ENCODE assay signal across 8 cellular contexts in genomic region chr2:191155608-191156071, GRCh38. TPM values are rescaled to one million over a fixed set of nuclear protein-coding genes. Genes with fewer than 3 reads are reported as not detected.
DNase-seq lines count a peak whose midpoint lies in the region; ATAC-seq, FAIRE-seq and TF ChIP-seq lines count a peak whose summit lies in the region.

No MANE protein-coding gene starts in this region.

- no peak overlapping the region for H3K4me3 Mint-ChIP-seq in naive thymus-derived CD8-positive, alpha-beta T cell
- no peak overlapping the region for H3K4me3 Mint-ChIP-seq in activated CD4-positive, alpha-beta memory T cell treated with anti-CD3 and anti-CD28 coated beads, Interleukin-2, amount 10 ng/mL, durations not matched to agents 7 days and 5 days

- ATAC-seq in HG03280 (IDR thresholded peaks at IDR 0.05; ENCODE audit: unreplicated experiment), result peak; percentile 47
- peak in 1 of 2 donors; percentile 13 for ATAC-seq in naive thymus-derived CD8-positive, alpha-beta T cell

- H3K9me3 Mint-ChIP-seq in naive thymus-derived CD8-positive, alpha-beta T cell, result no peaks in the 10 kb centered on the region
- no peaks in the 10 kb centered on the region for H3K9me3 Mint-ChIP-seq in activated CD4-positive, alpha-beta memory T cell treated with anti-CD3 and anti-CD28 coated beads, Interleukin-2, amount 10 ng/mL, durations not matched to agents 7 days and 5 days

- H3K36me3 Mint-ChIP-seq in naive thymus-derived CD8-positive, alpha-beta T cell, result no peaks in the 10 kb centered on the region
- H3K36me3 Mint-ChIP-seq in activated CD4-positive, alpha-beta memory T cell treated with anti-CD3 and anti-CD28 coated beads, Interleukin-2, amount 10 ng/mL, durations not matched to agents 7 days and 5 days (ENCODE audit: low read depth), result no peaks in the 10 kb centered on the region

- H3K4me3 ChIP-seq in OCI-LY3 (ENCODE audit: low read length) (no peak overlapping the region), choroid plexus epithelial cell (ENCODE audit: low read depth, low read length) (no peak overlapping the region)

- no peaks in the 10 kb centered on the region for H4K20me1 ChIP-seq in OCI-LY3 (ENCODE audit: insufficient read depth, low read length)

- no peaks in the 10 kb centered on the region for H3K36me3 ChIP-seq in OCI-LY3 (replicated peaks; ENCODE audit: low read depth, low read length)

- H3K79me2 ChIP-seq in OCI-LY3 (ENCODE audit: low read length), result no peaks in the 10 kb centered on the region

- H3K27me3 ChIP-seq in OCI-LY3 (ENCODE audit: low read depth, low read length), result peaks cover 15% of the 10 kb centered on the region

- CTCF ChIA-PET in activated CD4-positive, alpha-beta memory T cell treated with anti-CD3 and anti-CD28 coated beads, Interleukin-2, amount 10 ng/mL, durations not matched to agents 7 days and 5 days (lab: Charles Lee), result interaction anchor here (0.7 to 16.9 kb wide), 38 partner anchors 9 to 321 kb away, joined by 3 to 512 read pairs (median 5); partner anchors contain the start of gene STAT1

- peaks cover 6 to 34% (median 26%) of the 10 kb centered on the region in 4 donors for H3K4me1 Mint-ChIP-seq in naive thymus-derived CD8-positive, alpha-beta T cell
- H3K4me1 Mint-ChIP-seq in activated CD4-positive, alpha-beta memory T cell treated with anti-CD3 and anti-CD28 coated beads, Interleukin-2, amount 10 ng/mL, durations not matched to agents 7 days and 5 days, result peaks cover 55% of the 10 kb centered on the region

- no peaks in the 10 kb centered on the region for H3K9me3 ChIP-seq in OCI-LY3 (ENCODE audit: insufficient read depth, low read length)

- POLR2A ChIA-PET in naive thymus-derived CD8-positive, alpha-beta T cell (lab: Charles Lee), result interaction anchor here (0.7 to 2.7 kb wide), 7 partner anchors 49 to 143 kb away, joined by 3 to 52 read pairs (median 3); no protein-coding TSS in a partner anchor
- POLR2A ChIA-PET in activated CD4-positive, alpha-beta memory T cell treated with anti-CD3 and anti-CD28 coated beads, Interleukin-2, amount 10 ng/mL, durations not matched to agents 7 days and 5 days (lab: Charles Lee), result interaction anchor here (0.7 to 3.0 kb wide), 15 partner anchors 10 to 522 kb away, joined by 3 to 55 read pairs (median 5); partner anchors contain the start of genes NABP1 and STAT1

- H2AFZ ChIP-seq in OCI-LY3 (ENCODE audit: low read depth, low read length), result no peak overlapping the region

- peaks cover 7% of the 10 kb centered on the region; the same call in 1 of the 2 replicates for H3K4me1 ChIP-seq in OCI-LY3 (ENCODE audit: low read length)

- H3K27ac Mint-ChIP-seq in naive thymus-derived CD8-positive, alpha-beta T cell, result peak overlapping the region in 6 of 10 donors; percentile 1 to 79 (median 62)
- H3K27ac Mint-ChIP-seq in activated CD4-positive, alpha-beta memory T cell treated with anti-CD3 and anti-CD28 coated beads, Interleukin-2, amount 10 ng/mL, durations not matched to agents 7 days and 5 days, result no peak overlapping the region

- H3K27me3 Mint-ChIP-seq in naive thymus-derived CD8-positive, alpha-beta T cell, result peaks cover 0 to 3% (median 2%) of the 10 kb centered on the region in 5 donors
- H3K27me3 Mint-ChIP-seq in activated CD4-positive, alpha-beta memory T cell treated with anti-CD3 and anti-CD28 coated beads, Interleukin-2, amount 10 ng/mL, durations not matched to agents 7 days and 5 days, result peaks cover 6% of the 10 kb centered on the region

- DNase-seq in AG09319 (ENCODE audit: extremely low read depth, low read depth) (peak; percentile 47), GM12891 (ENCODE audit: insufficient read length, low spot score) (no peak), choroid plexus epithelial cell (ENCODE audit: low read depth) (peak; percentile 84), retina (no peak)
- peak in 3 of 10 donors; percentile 53 to 58 (median 56) for DNase-seq in naive thymus-derived CD8-positive, alpha-beta T cell
- no peak for DNase-seq in activated CD4-positive, alpha-beta memory T cell treated with anti-CD3 and anti-CD28 coated beads, Interleukin-2, amount 10 ng/mL, durations not matched to agents 7 days and 5 days

- H3K27ac ChIP-seq in OCI-LY3 (ENCODE audit: low read length), result no peak overlapping the region

- FAIRE-seq in GM12891 (lab: Jason Lieb, UNC), result peak; percentile 93

- no peak overlapping the region for H3K9ac ChIP-seq in OCI-LY3 (ENCODE audit: low read length)

- no peak overlapping the region for H3K4me2 ChIP-seq in OCI-LY3 (ENCODE audit: low read length)

- TF ChIP-seq CTCF in AG09319 (IDR thresholded peaks at IDR 0.05; ENCODE audit: low read depth, low read length) (peak; percentile 78), OCI-LY3 (IDR thresholded peaks at IDR 0.05; ENCODE audit: low read depth, low read length) (peak; percentile 84), choroid plexus epithelial cell (conservative IDR thresholded peaks at IDR 0.05; ENCODE audit: low read depth, low read length) (peak; percentile 83)

- no peak for TF ChIP-seq POLR2A in GM12891 (IDR thresholded peaks at IDR 0.05; ENCODE audit: low read depth, low read length)

TF ChIP-seq in GM12891, 5 proteins besides CTCF, POLR2A, EP300 and RAD21:
- TF ChIP-seq TAF1 (IDR thresholded peaks at IDR 0.05; ENCODE audit: low read depth, low read length) (no peak), SPI1 (IDR thresholded peaks at IDR 0.05; ENCODE audit: low read depth, low read length) (no peak), POLR2AphosphoS5 (IDR thresholded peaks at IDR 0.05; ENCODE audit: low read depth, low read length) (no peak), POU2F2 (IDR thresholded peaks at IDR 0.05; ENCODE audit: low read depth, low read length) (no peak), PAX5 (IDR thresholded peaks at IDR 0.05; ENCODE audit: insufficient read depth, low read length, severe bottlenecking) (no peak)

RNA-seq across cellular contexts. Expression of gene STAT4, which starts 4.8 kb away (rescaled TPM):
- 1.8 TPM for polyA plus RNA-seq in GM12891 (2012; ENCODE audit: low read depth, missing spikeins)
- 100 to 1,000 TPM; 134 to 137 TPM for total RNA-seq in naive thymus-derived CD8-positive, alpha-beta T cell
- polyA plus RNA-seq in naive thymus-derived CD8-positive, alpha-beta T cell, result 10 to 100 TPM; 63.2 to 75.8 (median 73.7) TPM
- total RNA-seq in activated CD4-positive, alpha-beta memory T cell treated with anti-CD3 and anti-CD28 coated beads, Interleukin-2, amount 10 ng/mL, durations not matched to agents 7 days and 5 days, result 100 to 1,000 TPM; 122 to 124 TPM

Comparison
In these comparisons a context has a peak if more than half of its experiments do, and no peak if none do; other contexts are left out.
1. DNase-seq: peak in AG09319 (single experiment) and choroid plexus epithelial cell (single experiment); none in GM12891 (single experiment), activated CD4-positive, alpha-beta memory T cell treated with anti-CD3 and anti-CD28 coated beads, Interleukin-2, amount 10 ng/mL, durations not matched to agents 7 days and 5 days (single experiment) and retina (single experiment).
2. Peak in every context shown above with its lines, with median percentiles within 50 percentile points of each other: CTCF ChIP-seq.